In genomic region chr2:96511851-96512250, GRCh38 we compare ENCODE assay signal across 19 cellular contexts. TPM values are rescaled to one million over a fixed set of nuclear protein-coding genes. Genes with fewer than 3 reads are reported as not detected.
"Had no signal": no experiment of that assay in that cellular context is flagged by ENCODE, and none has a peak within 500 bp of the region (broad histone marks: within the 10 kb centered on the region; RNA-seq: fewer than 3 reads in every experiment).

No MANE protein-coding gene starts in this region.

- H3K4me3 ChIP-seq: esophagus squamous epithelium, left lung, lung, neural progenitor cell, psoas muscle, right lobe of liver, testis, tibial nerve had no signal

- H3K36me3 ChIP-seq: esophagus squamous epithelium, left lung, neural progenitor cell, right lobe of liver, tibial nerve had no signal

- H3K27me3 ChIP-seq: right lobe of liver, testis, tibial nerve had no signal

- H3K9me3 ChIP-seq: right lobe of liver, testis had no signal

- H3K27ac ChIP-seq: esophagus squamous epithelium, left lung, neural progenitor cell, parathyroid adenoma, psoas muscle, right lobe of liver, testis, tibial nerve had no signal

- H3K4me1 ChIP-seq: neural progenitor cell, testis had no signal

- DNase-seq: effector memory CD8-positive, alpha-beta T cell; esophagus squamous epithelium; foreskin fibroblast; immature natural killer cell; left lung; mesenchymal stem cell; midbrain; occipital lobe; retina; right lobe of liver; stimulated activated CD4-positive, alpha-beta T cell treated with anti-CD3 and anti-CD28 coated beads, Interleukin-4, amount 100 ng/mL, for 1 hour; stimulated activated naive B cell treated with anti-CD40 and anti-IgM and Interleukin-4, amounts not matched to agents 10 μg/mL and 1 μg/mL and 100 μg/mL, for 72 hours; stimulated activated naive CD8-positive, alpha-beta T cell treated with anti-CD3 and anti-CD28 coated beads, Interleukin-15, amount 100 ng/mL, for 72 hours; testis had no signal

RNA-seq across cellular contexts. Expression of gene NEURL3, which starts 6.7 kb away (rescaled TPM):
- total RNA-seq: esophagus squamous epithelium had no signal
